In the genomic region with DNA sequence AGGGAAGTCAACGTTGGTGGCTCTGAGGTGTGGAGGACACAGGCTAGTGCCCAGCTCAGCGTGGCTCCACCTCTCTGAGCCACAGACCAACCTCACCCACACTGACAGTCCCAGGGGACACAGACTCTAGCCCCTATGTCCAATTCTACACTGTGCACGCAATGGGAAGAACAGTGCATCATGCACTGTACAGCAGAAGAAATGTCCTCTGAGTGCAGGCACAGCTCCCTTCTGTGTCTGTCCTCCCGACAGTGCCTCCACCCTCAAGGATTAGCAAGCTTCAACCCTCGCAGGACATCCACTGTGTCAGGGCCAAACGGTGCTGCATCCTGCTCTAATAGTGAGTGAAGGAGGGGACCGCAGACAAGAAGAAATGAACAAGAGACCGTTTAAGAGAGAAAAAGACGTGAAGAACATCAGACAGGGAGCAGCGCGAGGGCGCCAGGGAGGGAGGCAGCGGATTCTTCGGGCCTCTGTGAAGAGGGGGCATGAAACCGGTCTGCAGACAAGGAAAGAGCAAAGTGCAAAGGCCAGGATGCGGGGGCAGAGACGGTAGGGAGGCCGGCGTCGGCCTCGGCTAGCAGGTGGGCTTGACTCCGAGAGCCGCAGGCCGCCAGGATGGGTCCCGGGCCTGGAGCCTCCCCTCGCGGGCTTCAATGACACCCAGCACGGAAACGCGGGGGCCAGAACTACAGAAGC, we compare ENCODE assay signal across 1 cellular context.
TF ChIP-seq lines count a peak whose summit lies in the region.

No MANE protein-coding gene starts in this region.

TF ChIP-seq in HepG2, 621 proteins besides CTCF, POLR2A, EP300 and RAD21 (continued from another document and continues in another):
- TF ChIP-seq, protein P1, sequence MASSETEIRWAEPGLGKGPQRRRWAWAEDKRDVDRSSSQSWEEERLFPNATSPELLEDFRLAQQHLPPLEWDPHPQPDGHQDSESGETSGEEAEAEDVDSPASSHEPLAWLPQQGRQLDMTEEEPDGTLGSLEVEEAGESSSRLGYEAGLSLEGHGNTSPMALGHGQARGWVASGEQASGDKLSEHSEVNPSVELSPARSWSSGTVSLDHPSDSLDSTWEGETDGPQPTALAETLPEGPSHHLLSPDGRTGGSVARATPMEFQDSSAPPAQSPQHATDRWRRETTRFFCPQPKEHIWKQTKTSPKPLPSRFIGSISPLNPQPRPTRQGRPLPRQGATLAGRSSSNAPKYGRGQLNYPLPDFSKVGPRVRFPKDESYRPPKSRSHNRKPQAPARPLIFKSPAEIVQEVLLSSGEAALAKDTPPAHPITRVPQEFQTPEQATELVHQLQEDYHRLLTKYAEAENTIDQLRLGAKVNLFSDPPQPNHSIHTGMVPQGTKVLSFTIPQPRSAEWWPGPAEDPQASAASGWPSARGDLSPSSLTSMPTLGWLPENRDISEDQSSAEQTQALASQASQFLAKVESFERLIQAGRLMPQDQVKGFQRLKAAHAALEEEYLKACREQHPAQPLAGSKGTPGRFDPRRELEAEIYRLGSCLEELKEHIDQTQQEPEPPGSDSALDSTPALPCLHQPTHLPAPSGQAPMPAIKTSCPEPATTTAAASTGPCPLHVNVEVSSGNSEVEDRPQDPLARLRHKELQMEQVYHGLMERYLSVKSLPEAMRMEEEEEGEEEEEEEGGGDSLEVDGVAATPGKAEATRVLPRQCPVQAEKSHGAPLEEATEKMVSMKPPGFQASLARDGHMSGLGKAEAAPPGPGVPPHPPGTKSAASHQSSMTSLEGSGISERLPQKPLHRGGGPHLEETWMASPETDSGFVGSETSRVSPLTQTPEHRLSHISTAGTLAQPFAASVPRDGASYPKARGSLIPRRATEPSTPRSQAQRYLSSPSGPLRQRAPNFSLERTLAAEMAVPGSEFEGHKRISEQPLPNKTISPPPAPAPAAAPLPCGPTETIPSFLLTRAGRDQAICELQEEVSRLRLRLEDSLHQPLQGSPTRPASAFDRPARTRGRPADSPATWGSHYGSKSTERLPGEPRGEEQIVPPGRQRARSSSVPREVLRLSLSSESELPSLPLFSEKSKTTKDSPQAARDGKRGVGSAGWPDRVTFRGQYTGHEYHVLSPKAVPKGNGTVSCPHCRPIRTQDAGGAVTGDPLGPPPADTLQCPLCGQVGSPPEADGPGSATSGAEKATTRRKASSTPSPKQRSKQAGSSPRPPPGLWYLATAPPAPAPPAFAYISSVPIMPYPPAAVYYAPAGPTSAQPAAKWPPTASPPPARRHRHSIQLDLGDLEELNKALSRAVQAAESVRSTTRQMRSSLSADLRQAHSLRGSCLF (CRISPR knock-in tag; IDR thresholded peaks at IDR 0.05; ENCODE audit: borderline replicate concordance), result no peak
- peak; percentile 33; the same call in 1 of the 2 replicates for TF ChIP-seq STAG1 (CRISPR knock-in tag; IDR thresholded peaks at IDR 0.05)
- TF ChIP-seq, protein P2, sequence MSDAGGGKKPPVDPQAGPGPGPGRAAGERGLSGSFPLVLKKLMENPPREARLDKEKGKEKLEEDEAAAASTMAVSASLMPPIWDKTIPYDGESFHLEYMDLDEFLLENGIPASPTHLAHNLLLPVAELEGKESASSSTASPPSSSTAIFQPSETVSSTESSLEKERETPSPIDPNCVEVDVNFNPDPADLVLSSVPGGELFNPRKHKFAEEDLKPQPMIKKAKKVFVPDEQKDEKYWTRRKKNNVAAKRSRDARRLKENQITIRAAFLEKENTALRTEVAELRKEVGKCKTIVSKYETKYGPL (CRISPR knock-in tag; IDR thresholded peaks at IDR 0.05), result no peak
- 0 out of 2 replicates have a peak, but pooled peaks have one; percentile 57 for TF ChIP-seq HNRNPL (IDR thresholded peaks at IDR 0.05; ENCODE audit: low read depth, low read length)
- TF ChIP-seq FOXM1 (CRISPR knock-in tag; IDR thresholded peaks at IDR 0.05), result 0 out of 2 replicates have a peak, but pooled peaks have one; percentile 38
- TF ChIP-seq, protein P3, sequence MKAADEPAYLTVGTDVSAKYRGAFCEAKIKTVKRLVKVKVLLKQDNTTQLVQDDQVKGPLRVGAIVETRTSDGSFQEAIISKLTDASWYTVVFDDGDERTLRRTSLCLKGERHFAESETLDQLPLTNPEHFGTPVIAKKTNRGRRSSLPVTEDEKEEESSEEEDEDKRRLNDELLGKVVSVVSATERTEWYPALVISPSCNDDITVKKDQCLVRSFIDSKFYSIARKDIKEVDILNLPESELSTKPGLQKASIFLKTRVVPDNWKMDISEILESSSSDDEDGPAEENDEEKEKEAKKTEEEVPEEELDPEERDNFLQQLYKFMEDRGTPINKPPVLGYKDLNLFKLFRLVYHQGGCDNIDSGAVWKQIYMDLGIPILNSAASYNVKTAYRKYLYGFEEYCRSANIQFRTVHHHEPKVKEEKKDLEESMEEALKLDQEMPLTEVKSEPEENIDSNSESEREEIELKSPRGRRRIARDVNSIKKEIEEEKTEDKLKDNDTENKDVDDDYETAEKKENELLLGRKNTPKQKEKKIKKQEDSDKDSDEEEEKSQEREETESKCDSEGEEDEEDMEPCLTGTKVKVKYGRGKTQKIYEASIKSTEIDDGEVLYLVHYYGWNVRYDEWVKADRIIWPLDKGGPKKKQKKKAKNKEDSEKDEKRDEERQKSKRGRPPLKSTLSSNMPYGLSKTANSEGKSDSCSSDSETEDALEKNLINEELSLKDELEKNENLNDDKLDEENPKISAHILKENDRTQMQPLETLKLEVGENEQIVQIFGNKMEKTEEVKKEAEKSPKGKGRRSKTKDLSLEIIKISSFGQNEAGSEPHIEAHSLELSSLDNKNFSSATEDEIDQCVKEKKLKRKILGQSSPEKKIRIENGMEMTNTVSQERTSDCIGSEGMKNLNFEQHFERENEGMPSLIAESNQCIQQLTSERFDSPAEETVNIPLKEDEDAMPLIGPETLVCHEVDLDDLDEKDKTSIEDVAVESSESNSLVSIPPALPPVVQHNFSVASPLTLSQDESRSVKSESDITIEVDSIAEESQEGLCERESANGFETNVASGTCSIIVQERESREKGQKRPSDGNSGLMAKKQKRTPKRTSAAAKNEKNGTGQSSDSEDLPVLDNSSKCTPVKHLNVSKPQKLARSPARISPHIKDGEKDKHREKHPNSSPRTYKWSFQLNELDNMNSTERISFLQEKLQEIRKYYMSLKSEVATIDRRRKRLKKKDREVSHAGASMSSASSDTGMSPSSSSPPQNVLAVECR (CRISPR knock-in tag; IDR thresholded peaks at IDR 0.05; ENCODE audit: borderline replicate concordance), result no peak
- TF ChIP-seq, protein P4, sequence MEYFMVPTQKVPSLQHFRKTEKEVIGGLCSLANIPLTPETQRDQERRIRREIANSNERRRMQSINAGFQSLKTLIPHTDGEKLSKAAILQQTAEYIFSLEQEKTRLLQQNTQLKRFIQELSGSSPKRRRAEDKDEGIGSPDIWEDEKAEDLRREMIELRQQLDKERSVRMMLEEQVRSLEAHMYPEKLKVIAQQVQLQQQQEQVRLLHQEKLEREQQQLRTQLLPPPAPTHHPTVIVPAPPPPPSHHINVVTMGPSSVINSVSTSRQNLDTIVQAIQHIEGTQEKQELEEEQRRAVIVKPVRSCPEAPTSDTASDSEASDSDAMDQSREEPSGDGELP (IDR thresholded peaks at IDR 0.05; ENCODE audit: borderline replicate concordance, low read depth), result 0 out of 2 replicates have a peak, but pooled peaks have one; percentile 18
- TF ChIP-seq, protein P5, sequence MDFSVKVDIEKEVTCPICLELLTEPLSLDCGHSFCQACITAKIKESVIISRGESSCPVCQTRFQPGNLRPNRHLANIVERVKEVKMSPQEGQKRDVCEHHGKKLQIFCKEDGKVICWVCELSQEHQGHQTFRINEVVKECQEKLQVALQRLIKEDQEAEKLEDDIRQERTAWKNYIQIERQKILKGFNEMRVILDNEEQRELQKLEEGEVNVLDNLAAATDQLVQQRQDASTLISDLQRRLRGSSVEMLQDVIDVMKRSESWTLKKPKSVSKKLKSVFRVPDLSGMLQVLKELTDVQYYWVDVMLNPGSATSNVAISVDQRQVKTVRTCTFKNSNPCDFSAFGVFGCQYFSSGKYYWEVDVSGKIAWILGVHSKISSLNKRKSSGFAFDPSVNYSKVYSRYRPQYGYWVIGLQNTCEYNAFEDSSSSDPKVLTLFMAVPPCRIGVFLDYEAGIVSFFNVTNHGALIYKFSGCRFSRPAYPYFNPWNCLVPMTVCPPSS (IDR thresholded peaks at IDR 0.05), result no peak
- TF ChIP-seq PRPF4 (IDR thresholded peaks at IDR 0.05; ENCODE audit: low read depth, low read length, poor library complexity, severe bottlenecking), result no peak
- TF ChIP-seq NONO (IDR thresholded peaks at IDR 0.05), result no peak
- no peak; the same call in 1 of the 2 replicates for TF ChIP-seq NONO (CRISPR knock-in tag; conservative IDR thresholded peaks at IDR 0.05)
- TF ChIP-seq TRIM24 (CRISPR knock-in tag; IDR thresholded peaks at IDR 0.05), result no peak
- TF ChIP-seq, protein P6, sequence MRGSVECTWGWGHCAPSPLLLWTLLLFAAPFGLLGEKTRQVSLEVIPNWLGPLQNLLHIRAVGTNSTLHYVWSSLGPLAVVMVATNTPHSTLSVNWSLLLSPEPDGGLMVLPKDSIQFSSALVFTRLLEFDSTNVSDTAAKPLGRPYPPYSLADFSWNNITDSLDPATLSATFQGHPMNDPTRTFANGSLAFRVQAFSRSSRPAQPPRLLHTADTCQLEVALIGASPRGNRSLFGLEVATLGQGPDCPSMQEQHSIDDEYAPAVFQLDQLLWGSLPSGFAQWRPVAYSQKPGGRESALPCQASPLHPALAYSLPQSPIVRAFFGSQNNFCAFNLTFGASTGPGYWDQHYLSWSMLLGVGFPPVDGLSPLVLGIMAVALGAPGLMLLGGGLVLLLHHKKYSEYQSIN (CRISPR knock-in tag; IDR thresholded peaks at IDR 0.05; ENCODE audit: borderline replicate concordance), result 0 out of 2 replicates have a peak, but pooled peaks have one; percentile 31
- no peak for TF ChIP-seq NFE2L1 (CRISPR knock-in tag; IDR thresholded peaks at IDR 0.05; ENCODE audit: borderline replicate concordance)
- TF ChIP-seq FOXO1 (CRISPR knock-in tag; IDR thresholded peaks at IDR 0.05), result no peak
- TF ChIP-seq ZNF138 (CRISPR knock-in tag; IDR thresholded peaks at IDR 0.05; ENCODE audit: low read depth), result 0 out of 2 replicates have a peak, but pooled peaks have one; percentile 38
- TF ChIP-seq TP53 (CRISPR knock-in tag; conservative IDR thresholded peaks at IDR 0.05), result no peak
- TF ChIP-seq ZNF775 (CRISPR knock-in tag; IDR thresholded peaks at IDR 0.05; ENCODE audit: borderline replicate concordance), result no peak
- TF ChIP-seq ZNF782 (CRISPR knock-in tag; IDR thresholded peaks at IDR 0.05; ENCODE audit: borderline replicate concordance), result peak; percentile 1; the same call in 1 of the 2 replicates
- no peak for TF ChIP-seq JDP2 (CRISPR knock-in tag; IDR thresholded peaks at IDR 0.05; ENCODE audit: borderline replicate concordance)
- peak; percentile 89 for TF ChIP-seq ZNF605 (CRISPR knock-in tag; IDR thresholded peaks at IDR 0.05)
- TF ChIP-seq HOXA3 (CRISPR knock-in tag; IDR thresholded peaks at IDR 0.05), result no peak
- no peak for TF ChIP-seq AGO1 (IDR thresholded peaks at IDR 0.05; ENCODE audit: low read depth, low read length, poor library complexity, severe bottlenecking)
- TF ChIP-seq NPAS2 (CRISPR knock-in tag; IDR thresholded peaks at IDR 0.05; ENCODE audit: borderline replicate concordance), result no peak
- TF ChIP-seq, protein P7, sequence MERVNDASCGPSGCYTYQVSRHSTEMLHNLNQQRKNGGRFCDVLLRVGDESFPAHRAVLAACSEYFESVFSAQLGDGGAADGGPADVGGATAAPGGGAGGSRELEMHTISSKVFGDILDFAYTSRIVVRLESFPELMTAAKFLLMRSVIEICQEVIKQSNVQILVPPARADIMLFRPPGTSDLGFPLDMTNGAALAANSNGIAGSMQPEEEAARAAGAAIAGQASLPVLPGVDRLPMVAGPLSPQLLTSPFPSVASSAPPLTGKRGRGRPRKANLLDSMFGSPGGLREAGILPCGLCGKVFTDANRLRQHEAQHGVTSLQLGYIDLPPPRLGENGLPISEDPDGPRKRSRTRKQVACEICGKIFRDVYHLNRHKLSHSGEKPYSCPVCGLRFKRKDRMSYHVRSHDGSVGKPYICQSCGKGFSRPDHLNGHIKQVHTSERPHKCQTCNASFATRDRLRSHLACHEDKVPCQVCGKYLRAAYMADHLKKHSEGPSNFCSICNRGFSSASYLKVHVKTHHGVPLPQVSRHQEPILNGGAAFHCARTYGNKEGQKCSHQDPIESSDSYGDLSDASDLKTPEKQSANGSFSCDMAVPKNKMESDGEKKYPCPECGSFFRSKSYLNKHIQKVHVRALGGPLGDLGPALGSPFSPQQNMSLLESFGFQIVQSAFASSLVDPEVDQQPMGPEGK (CRISPR knock-in tag; IDR thresholded peaks at IDR 0.05), result no peak
- TF ChIP-seq, protein P8, sequence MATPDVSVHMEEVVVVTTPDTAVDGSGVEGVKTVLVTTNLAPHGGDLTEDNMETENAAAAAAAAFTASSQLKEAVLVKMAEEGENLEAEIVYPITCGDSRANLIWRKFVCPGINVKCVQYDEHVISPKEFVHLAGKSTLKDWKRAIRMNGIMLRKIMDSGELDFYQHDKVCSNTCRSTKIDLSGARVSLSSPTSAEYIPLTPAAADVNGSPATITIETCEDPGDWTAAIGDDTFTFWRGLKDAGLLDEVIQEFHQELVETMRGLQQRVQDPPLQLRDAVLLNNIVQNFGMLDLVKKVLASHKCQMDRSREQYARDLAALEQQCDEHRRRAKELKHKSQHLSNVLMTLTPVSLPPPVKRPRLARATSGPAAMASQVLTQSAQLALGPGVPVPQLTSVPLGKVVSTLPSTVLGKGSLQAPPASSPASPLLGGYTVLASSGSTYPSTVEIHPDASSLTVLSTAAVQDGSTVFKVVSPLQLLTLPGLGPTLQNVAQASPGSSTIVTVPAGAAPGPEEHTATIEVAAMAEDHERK (CRISPR knock-in tag; IDR thresholded peaks at IDR 0.05; ENCODE audit: low read depth), result no peak
- TF ChIP-seq ZNF747 (CRISPR knock-in tag; IDR thresholded peaks at IDR 0.05; ENCODE audit: borderline replicate concordance), result no peak
- no peak for TF ChIP-seq ZNF816 (CRISPR knock-in tag; IDR thresholded peaks at IDR 0.05; ENCODE audit: borderline replicate concordance)
- TF ChIP-seq ZNF367 (CRISPR knock-in tag; IDR thresholded peaks at IDR 0.05; ENCODE audit: borderline replicate concordance), result no peak
- TF ChIP-seq ARNT2 (CRISPR knock-in tag; IDR thresholded peaks at IDR 0.05; ENCODE audit: low read depth), result no peak
- TF ChIP-seq SMYD3 (CRISPR knock-in tag; IDR thresholded peaks at IDR 0.05), result no peak
- TF ChIP-seq ZNF790 (CRISPR knock-in tag; IDR thresholded peaks at IDR 0.05; ENCODE audit: borderline replicate concordance), result no peak
- peak; percentile 96; the same call in 1 of the 2 replicates for TF ChIP-seq ZSCAN30 (CRISPR knock-in tag; IDR thresholded peaks at IDR 0.05)
- 0 out of 2 replicates have a peak, but pooled peaks have one; percentile 91 for TF ChIP-seq NRL (CRISPR knock-in tag; IDR thresholded peaks at IDR 0.05; ENCODE audit: borderline replicate concordance)
- TF ChIP-seq ATF1 (CRISPR knock-in tag; IDR thresholded peaks at IDR 0.05), result peak; percentile 28
- no peak for TF ChIP-seq ZNF34 (CRISPR knock-in tag; IDR thresholded peaks at IDR 0.05; ENCODE audit: borderline replicate concordance)
- 0 out of 2 replicates have a peak, but pooled peaks have one; percentile 57 for TF ChIP-seq ZNF432 (CRISPR knock-in tag; IDR thresholded peaks at IDR 0.05; ENCODE audit: borderline replicate concordance)
- TF ChIP-seq, protein P9, sequence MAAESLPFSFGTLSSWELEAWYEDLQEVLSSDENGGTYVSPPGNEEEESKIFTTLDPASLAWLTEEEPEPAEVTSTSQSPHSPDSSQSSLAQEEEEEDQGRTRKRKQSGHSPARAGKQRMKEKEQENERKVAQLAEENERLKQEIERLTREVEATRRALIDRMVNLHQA (CRISPR knock-in tag; IDR thresholded peaks at IDR 0.05), result no peak
